ENCODE assay signal across 36 cellular contexts in the genomic region with DNA sequence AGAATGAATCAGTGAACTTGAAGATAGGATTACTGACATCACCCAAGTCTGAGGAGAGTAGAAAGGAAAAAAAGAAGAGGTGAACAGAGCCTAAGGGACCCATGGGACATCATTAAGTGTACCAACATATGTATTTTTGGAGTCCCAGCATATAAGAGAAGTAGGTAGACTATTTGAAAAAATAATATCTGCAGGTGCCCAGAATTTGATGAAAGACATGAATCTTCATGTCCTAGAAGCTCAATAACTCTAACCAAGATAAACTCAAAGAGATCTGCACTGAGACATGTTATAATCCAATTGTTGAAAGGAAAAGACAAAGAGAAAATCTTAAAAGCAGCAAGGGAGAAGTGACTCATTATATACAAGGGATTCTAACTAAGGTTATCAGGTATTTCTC. TPM values are rescaled to one million over a fixed set of nuclear protein-coding genes. Genes with fewer than 3 reads are reported as not detected.
"Had no signal": no experiment of that assay in that cellular context is flagged by ENCODE, and none has a peak within 500 bp of the region (broad histone marks: within the 10 kb centered on the region; RNA-seq: fewer than 3 reads in every experiment).

No MANE protein-coding gene starts in this region.

- ATAC-seq: activated naive CD4-positive, alpha-beta T cell treated with anti-CD3 and anti-CD28 coated beads, Interleukin-2, amount 50 U/mL, for 72 hours; activated naive CD8-positive, alpha-beta T cell treated with anti-CD3 and anti-CD28 coated beads, Interleukin-2, amount 50 U/mL, for 24 hours; activated T-cell treated with anti-CD3 and anti-CD28 coated beads, Interleukin-2, amount 50 U/mL, for 4 hours; activated T-cell treated with anti-CD3 and anti-CD28 coated beads, Interleukin-2, amount 50 U/mL, for 72 hours; activated T-helper 17 cell treated with anti-CD3 and anti-CD28 coated beads, Interleukin-2, amount 50 U/mL, for 72 hours; body of pancreas had no signal

- H3K36me3 ChIP-seq: adrenal gland, ascending aorta, brain microvascular endothelial cell, breast epithelium, cardiac muscle cell had no signal

- H3K27me3 ChIP-seq: adrenal gland, ascending aorta, body of pancreas, brain microvascular endothelial cell, breast epithelium, cardiac muscle cell had no signal

- H3K4me3 ChIP-seq: adrenal gland, ascending aorta, body of pancreas, breast epithelium, cardiac muscle cell had no signal

- H3K4me1 ChIP-seq: adrenal gland, ascending aorta, body of pancreas, breast epithelium had no signal

- H3K27ac ChIP-seq: adrenal gland, ascending aorta, body of pancreas, brain microvascular endothelial cell, breast epithelium, cardiac muscle cell had no signal

- FAIRE-seq: astrocyte, bronchial epithelial cell, colon had no signal

- DNase-seq: activated effector memory CD4-positive, alpha-beta T cell treated with anti-CD3 and anti-CD28 coated beads, Interleukin-2, amount 50 U/mL, for 16 hours; activated effector memory CD4-positive, alpha-beta T cell treated with Interleukin-2 at 50 U/mL for 16 hours; activated gamma-delta T cell; activated gamma-delta T cell treated with Interleukin-2 at 50 U/mL for 16 hours; activated naive CD4-positive, alpha-beta T cell; activated naive CD4-positive, alpha-beta T cell treated with anti-CD3 and anti-CD28 coated beads for 36 hours; activated naive CD4-positive, alpha-beta T cell treated with anti-CD3 and anti-CD28 coated beads, Interleukin-2, amount 10 ng/mL, durations not matched to agents 7 days and 5 days; activated naive CD4-positive, alpha-beta T cell treated with anti-CD3 and anti-CD28 coated beads, Interleukin-2, amount 50 U/mL, for 16 hours; activated naive CD4-positive, alpha-beta T cell treated with Interleukin-2 at 50 U/mL for 16 hours; activated naive CD8-positive, alpha-beta T cell treated with anti-CD3 and anti-CD28 coated beads for 36 hours; activated naive CD8-positive, alpha-beta T cell treated with anti-CD3 and anti-CD28 coated beads, Interleukin-2, amount 10 ng/mL, durations not matched to agents 7 days and 5 days; activated naive CD8-positive, alpha-beta T cell treated with anti-CD3 and anti-CD28 coated beads, Interleukin-2, amount 50 U/mL, for 24 hours; activated T-cell treated with anti-CD3 and anti-CD28 coated beads, Interleukin-2, amount 50 U/mL, for 4 hours; activated T-cell treated with anti-CD3 and anti-CD28 coated beads, Interleukin-2, amount 50 U/mL, for 48 hours; activated T-cell treated with anti-CD3 and anti-CD28 coated beads, Interleukin-2, amount 50 U/mL, for 72 hours; adrenal gland; amniotic stem cell; amygdala; anterior cingulate cortex; aorta; body of pancreas; brain microvascular endothelial cell; caudate nucleus; central memory CD4-positive, alpha-beta T cell; cerebellar nuclear complex had no signal

- H3K9me3 ChIP-seq: body of pancreas had no signal

RNA-seq across cellular contexts. Expression of a gene that starts 39.0 kb away (rescaled TPM):
- total RNA-seq: astrocyte, cardiac muscle cell, chondrocyte had no signal
- polyA plus RNA-seq: cardiac muscle cell had no signal

RNA-seq across cellular contexts. Expression of a gene that starts 45.2 kb away (rescaled TPM):
- total RNA-seq: activated naive CD4-positive, alpha-beta T cell treated with anti-CD3 and anti-CD28 coated beads for 36 hours; activated naive CD8-positive, alpha-beta T cell treated with anti-CD3 and anti-CD28 coated beads for 36 hours; activated T-cell treated with anti-CD3 and anti-CD28 coated beads, Interleukin-2, amount 50 U/mL, for 4 hours; activated T-cell treated with anti-CD3 and anti-CD28 coated beads, Interleukin-2, amount 50 U/mL, for 72 hours; activated T-helper 17 cell treated with anti-CD3 and anti-CD28 coated beads, Interleukin-2, amount 50 U/mL, for 72 hours; activated T-helper 2 cell treated with anti-CD3 and anti-CD28 coated beads, Interferon-gamma antibody, Interleukin-2, Interleukin-4, amounts not matched to agents 10 μg/mL and 5 μg/mL and 100 μg/mL, durations not matched to agents 14 hours and 24 hours and 36 hours; bronchial epithelial cell; cardiac septum; chondrocyte had no signal
